16 cellular contexts compared by ENCODE assay signal in the genomic region with DNA sequence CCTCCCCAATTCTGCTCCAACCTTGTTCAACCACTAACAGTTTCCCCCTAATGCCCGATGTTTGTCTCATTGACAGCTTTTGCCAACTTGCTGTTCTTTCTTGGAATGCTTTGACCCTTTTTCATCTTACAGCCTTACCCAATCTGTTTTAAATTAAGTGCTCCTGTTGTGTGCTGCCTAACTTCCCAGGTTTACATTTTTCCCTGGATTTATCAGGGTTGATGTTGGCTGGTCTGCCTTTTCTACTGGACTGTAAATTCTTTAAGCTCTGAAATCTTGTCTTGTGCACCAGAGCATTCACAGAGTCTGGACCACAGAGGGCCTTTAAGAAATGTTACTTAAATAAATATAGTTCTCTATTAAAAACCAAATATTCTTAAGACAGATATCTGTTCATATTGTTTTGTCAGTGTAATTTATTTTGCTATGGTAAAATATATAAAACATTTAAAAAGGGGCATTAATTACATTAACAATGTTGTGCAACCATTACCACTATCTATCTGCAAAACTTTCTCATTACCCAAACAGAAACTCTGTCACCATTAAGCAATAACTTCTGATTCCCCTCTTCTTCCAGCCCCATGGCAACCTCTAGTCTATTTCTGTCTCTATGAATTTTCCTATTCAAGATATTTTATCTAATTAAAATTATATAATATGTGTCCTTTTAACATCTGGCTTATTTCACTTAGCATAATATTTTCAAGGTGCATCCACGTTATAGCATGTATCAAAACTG.
"Had no signal": no experiment of that assay in that cellular context is flagged by ENCODE, and none has a peak within 500 bp of the region (broad histone marks: within the 10 kb centered on the region; RNA-seq: fewer than 3 reads in every experiment).

No MANE protein-coding gene starts in this region.

- H3K4me3 ChIP-seq: lung, transverse colon had no signal

- H3K36me3 Mint-ChIP-seq: brain had no signal

- DNase-seq: activated CD4-positive, alpha-beta T cell treated with anti-CD3 and anti-CD28 coated beads for 48 hours; activated CD8-positive, alpha-beta memory T cell treated with anti-CD3 and anti-CD28 coated beads for 24 hours; activated naive CD4-positive, alpha-beta T cell treated with anti-CD3 and anti-CD28 coated beads, Interleukin-2, amount 50 U/mL, for 16 hours; activated T-cell treated with anti-CD3 and anti-CD28 coated beads for 4 hours; amniotic stem cell; effector memory CD4-positive, alpha-beta T cell; glutamatergic neuron; left cardiac atrium; naive thymus-derived CD4-positive, alpha-beta T cell; occipital lobe; right cardiac atrium; transverse colon had no signal

- H3K4me1 Mint-ChIP-seq: brain; stimulated activated memory B cell treated with anti-CD40 and anti-IgM and Interleukin-4, amounts not matched to agents 10 μg/mL and 1 μg/mL and 100 μg/mL, for 72 hours had no signal

- H3K4me3 Mint-ChIP-seq: brain; naive thymus-derived CD4-positive, alpha-beta T cell; stimulated activated memory B cell treated with anti-CD40 and anti-IgM and Interleukin-4, amounts not matched to agents 10 μg/mL and 1 μg/mL and 100 μg/mL, for 72 hours had no signal

- H3K27me3 ChIP-seq: transverse colon had no signal

- H3K4me1 ChIP-seq: transverse colon had no signal

- H3K27ac Mint-ChIP-seq: progenitor cell of endocrine pancreas; stimulated activated memory B cell treated with anti-CD40 and anti-IgM and Interleukin-4, amounts not matched to agents 10 μg/mL and 1 μg/mL and 100 μg/mL, for 72 hours had no signal

- H3K27ac ChIP-seq: transverse colon had no signal

- H3K9me3 Mint-ChIP-seq: stimulated activated memory B cell treated with anti-CD40 and anti-IgM and Interleukin-4, amounts not matched to agents 10 μg/mL and 1 μg/mL and 100 μg/mL, for 72 hours had no signal

- H3K27me3 Mint-ChIP-seq: brain; naive thymus-derived CD4-positive, alpha-beta T cell; progenitor cell of endocrine pancreas; stimulated activated memory B cell treated with anti-CD40 and anti-IgM and Interleukin-4, amounts not matched to agents 10 μg/mL and 1 μg/mL and 100 μg/mL, for 72 hours had no signal
